26 cellular contexts compared by ENCODE assay signal in the genomic region with DNA sequence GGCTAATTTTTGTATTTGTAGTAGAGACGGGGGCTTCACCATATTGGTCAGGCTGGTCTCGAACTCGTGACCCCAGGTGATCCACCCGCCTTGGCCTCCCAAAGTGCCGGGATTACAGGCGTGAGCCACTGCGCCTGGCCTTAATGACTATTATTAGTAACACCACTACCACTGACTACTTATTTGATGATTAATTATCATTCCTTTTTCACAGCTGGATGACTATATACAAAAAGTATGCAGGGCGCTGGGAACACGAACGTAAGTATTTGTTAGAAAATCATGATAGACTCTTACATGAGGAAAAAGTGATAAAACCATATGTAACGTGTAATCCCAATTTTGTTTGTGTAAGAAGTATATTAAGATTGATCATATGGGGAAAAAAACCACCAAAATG. TPM values are rescaled to one million over a fixed set of nuclear protein-coding genes. Genes with fewer than 3 reads are reported as not detected.
DNase-seq lines count a peak whose midpoint lies in the region; ATAC-seq and TF ChIP-seq lines count a peak whose summit lies in the region.
"Had no signal": no experiment of that assay in that cellular context is flagged by ENCODE, and none has a peak within 500 bp of the region (broad histone marks: within the 10 kb centered on the region; RNA-seq: fewer than 3 reads in every experiment).

No MANE protein-coding gene starts in this region.

- H3K9me3 ChIP-seq in naive thymus-derived CD4-positive, alpha-beta T cell (ENCODE audit: control insufficient read depth in 2 of 3, low read length in 3 of 3): no peaks in the 10 kb centered on the region
- no peaks in the 10 kb centered on the region for H3K9me3 ChIP-seq in neural progenitor cell (ENCODE audit: low read depth)
- H3K9me3 ChIP-seq: ascending aorta, Caco-2, heart right ventricle, left lung, pancreas, upper lobe of left lung had no signal

- no peak overlapping the region for H3K4me2 ChIP-seq in neural progenitor cell

- peaks cover 0 to 4% (median 2%) of the 10 kb centered on the region in 3 experiments for H3K36me3 ChIP-seq in naive thymus-derived CD4-positive, alpha-beta T cell (ENCODE audit: control insufficient read depth in 2 of 3, insufficient read depth in 3 of 3, low read length in 3 of 3)
- no peaks in the 10 kb centered on the region for H3K36me3 ChIP-seq in neural progenitor cell
- H3K36me3 ChIP-seq: pancreas had no signal

- ATAC-seq in T-cell (replicated peaks in 1 of 4): no peak
- ATAC-seq in central memory CD8-positive, alpha-beta T cell (replicated peaks; ENCODE audit: extremely low read depth, poor library complexity, severe bottlenecking): no peak
- ATAC-seq in naive thymus-derived CD4-positive, alpha-beta T cell: no peak
- ATAC-seq: activated naive CD4-positive, alpha-beta T cell treated with anti-CD3 and anti-CD28 coated beads, Interleukin-2, amount 50 U/mL, for 72 hours; heart right ventricle; left lung; natural killer cell treated with Interleukin-12 subunit alpha and Interleukin-12 subunit beta and Interleukin-15 and Interleukin-18, amount 100 ng/mL, for 72 hours; pancreas; right cardiac atrium had no signal

- H3F3A ChIP-seq in neural progenitor cell (ENCODE audit: low read depth): peaks cover 19% of the 10 kb centered on the region

- intact Hi-C loops in naive thymus-derived CD4-positive, alpha-beta T cell (cut with micrococcal nuclease): loop anchor here (2.0 to 5.0 kb wide), 5 partner anchors 15 to 418 kb away; a partner anchor contains a TSS

- no peaks in the 10 kb centered on the region for H3K27me3 ChIP-seq in naive thymus-derived CD4-positive, alpha-beta T cell (ENCODE audit: control insufficient read depth in 2 of 2, insufficient read depth in 2 of 2, low read length in 2 of 2)
- H3K27me3 ChIP-seq in neural progenitor cell: no peaks in the 10 kb centered on the region
- H3K27me3 ChIP-seq: ascending aorta, heart right ventricle, left lung, pancreas, upper lobe of left lung had no signal

- H3K9me3 Mint-ChIP-seq in activated CD4-positive, alpha-beta T cell treated with anti-CD3 and anti-CD28 coated beads, Interleukin-2, amount 10 ng/mL, durations not matched to agents 7 days and 5 days: no peaks in the 10 kb centered on the region
- H3K9me3 Mint-ChIP-seq in T-cell (no peaks in the 10 kb centered on the region), neural progenitor cell (no peaks in the 10 kb centered on the region), mesothelial cell of epicardium (no peaks in the 10 kb centered on the region)
- H3K9me3 Mint-ChIP-seq in central memory CD8-positive, alpha-beta T cell: no peaks in the 10 kb centered on the region
- no peaks in the 10 kb centered on the region for H3K9me3 Mint-ChIP-seq in naive thymus-derived CD4-positive, alpha-beta T cell
- H3K9me3 Mint-ChIP-seq: activated naive CD4-positive, alpha-beta T cell treated with anti-CD3 and anti-CD28 coated beads, Interleukin-2, amount 50 U/mL, for 72 hours; natural killer cell treated with Interleukin-12 subunit alpha and Interleukin-12 subunit beta and Interleukin-15 and Interleukin-18, amount 100 ng/mL, for 72 hours had no signal

- no peaks in the 10 kb centered on the region for H3K27me3 Mint-ChIP-seq in activated CD4-positive, alpha-beta T cell treated with anti-CD3 and anti-CD28 coated beads, Interleukin-2, amount 10 ng/mL, durations not matched to agents 7 days and 5 days
- H3K27me3 Mint-ChIP-seq in T-cell (no peaks in the 10 kb centered on the region), neural progenitor cell (ENCODE audit: insufficient read depth, low read depth) (no peaks in the 10 kb centered on the region), mesothelial cell of epicardium (ENCODE audit: low read depth) (no peaks in the 10 kb centered on the region)
- no peaks in the 10 kb centered on the region for H3K27me3 Mint-ChIP-seq in central memory CD8-positive, alpha-beta T cell
- H3K27me3 Mint-ChIP-seq in naive thymus-derived CD4-positive, alpha-beta T cell: no peaks in the 10 kb centered on the region
- H3K27me3 Mint-ChIP-seq: B cell; natural killer cell treated with Interleukin-12 subunit alpha and Interleukin-12 subunit beta and Interleukin-15 and Interleukin-18, amount 100 ng/mL, for 72 hours had no signal

- H3K4me3 Mint-ChIP-seq in activated CD4-positive, alpha-beta T cell treated with anti-CD3 and anti-CD28 coated beads, Interleukin-2, amount 10 ng/mL, durations not matched to agents 7 days and 5 days: no peak overlapping the region
- H3K4me3 Mint-ChIP-seq in T-cell: no peak overlapping the region
- no peak overlapping the region for H3K4me3 Mint-ChIP-seq in central memory CD8-positive, alpha-beta T cell
- H3K4me3 Mint-ChIP-seq in naive thymus-derived CD4-positive, alpha-beta T cell: peak overlapping the region in 1 of 10 donors; percentile 15
- no peak overlapping the region for H3K4me3 Mint-ChIP-seq in neural progenitor cell
- no peak overlapping the region for H3K4me3 Mint-ChIP-seq in mesothelial cell of epicardium
- H3K4me3 Mint-ChIP-seq: B cell; natural killer cell treated with Interleukin-12 subunit alpha and Interleukin-12 subunit beta and Interleukin-15 and Interleukin-18, amount 100 ng/mL, for 72 hours had no signal

- peaks cover 44% of the 10 kb centered on the region for H3K79me2 ChIP-seq in neural progenitor cell (ENCODE audit: low read depth)

- POLR2A ChIA-PET in activated CD4-positive, alpha-beta T cell treated with anti-CD3 and anti-CD28 coated beads, Interleukin-2, amount 10 ng/mL, durations not matched to agents 7 days and 5 days (lab: Charles Lee): no interaction called here
- POLR2A ChIA-PET in T-cell (lab: Charles Lee): interaction anchor here in 1 of 2 donors (0.6 kb wide), 1 partner anchor 36 kb away, joined by 3 read pairs; no protein-coding TSS in a partner anchor
- POLR2A ChIA-PET in naive thymus-derived CD4-positive, alpha-beta T cell (lab: Charles Lee): interaction anchor here (0.7 kb wide), 1 partner anchor 39 kb away, joined by 3 read pairs; no protein-coding TSS in a partner anchor

- H3K9ac ChIP-seq in neural progenitor cell: no peak overlapping the region
- H3K9ac ChIP-seq: GM23248 had no signal

- peaks cover 59% of the 10 kb centered on the region for H3K4me1 Mint-ChIP-seq in activated CD4-positive, alpha-beta T cell treated with anti-CD3 and anti-CD28 coated beads, Interleukin-2, amount 10 ng/mL, durations not matched to agents 7 days and 5 days
- H3K4me1 Mint-ChIP-seq in T-cell (peaks cover 58 to 66% (median 60%) of the 10 kb centered on the region in 3 donors), neural progenitor cell (peaks cover 34% of the 10 kb centered on the region), mesothelial cell of epicardium (peaks cover 13% of the 10 kb centered on the region)
- peaks cover 47% of the 10 kb centered on the region for H3K4me1 Mint-ChIP-seq in central memory CD8-positive, alpha-beta T cell
- peaks cover 37 to 70% (median 64%) of the 10 kb centered on the region in 7 donors for H3K4me1 Mint-ChIP-seq in naive thymus-derived CD4-positive, alpha-beta T cell

- CTCF ChIA-PET in activated CD4-positive, alpha-beta T cell treated with anti-CD3 and anti-CD28 coated beads, Interleukin-2, amount 10 ng/mL, durations not matched to agents 7 days and 5 days (lab: Charles Lee): no interaction called here
- CTCF ChIA-PET in T-cell (lab: Charles Lee): no interaction called here
- CTCF ChIA-PET in naive thymus-derived CD4-positive, alpha-beta T cell (lab: Charles Lee): no interaction called here

- H2AFZ ChIP-seq in neural progenitor cell (replicated peaks): no peak overlapping the region
- H2AFZ ChIP-seq: GM23248 had no signal

- peak overlapping the region; percentile 5 for H3K27ac Mint-ChIP-seq in activated CD4-positive, alpha-beta T cell treated with anti-CD3 and anti-CD28 coated beads, Interleukin-2, amount 10 ng/mL, durations not matched to agents 7 days and 5 days
- H3K27ac Mint-ChIP-seq in T-cell (peak overlapping the region; percentile 69 to 83), neural progenitor cell (no peak overlapping the region), mesothelial cell of epicardium (no peak overlapping the region)
- peak overlapping the region; percentile 35 for H3K27ac Mint-ChIP-seq in central memory CD8-positive, alpha-beta T cell (ENCODE audit: low read depth)
- peak overlapping the region in 5 of 9 donors; percentile 22 to 93 (median 53) for H3K27ac Mint-ChIP-seq in naive thymus-derived CD4-positive, alpha-beta T cell
- H3K27ac Mint-ChIP-seq: B cell had no signal

- no peak overlapping the region for H3K27ac ChIP-seq in naive thymus-derived CD4-positive, alpha-beta T cell (ENCODE audit: low read depth, low read length)
- no peak overlapping the region for H3K27ac ChIP-seq in neural progenitor cell
- H3K27ac ChIP-seq: ascending aorta, GM23248, heart right ventricle, pancreas, upper lobe of left lung, WERI-Rb-1 had no signal

- no peak overlapping the region for H3K4me3 ChIP-seq in naive thymus-derived CD4-positive, alpha-beta T cell (ENCODE audit: low read length)
- no peak overlapping the region for H3K4me3 ChIP-seq in neural progenitor cell
- H3K4me3 ChIP-seq: ascending aorta, GM23248, heart right ventricle, left lung, pancreas, upper lobe of left lung had no signal

- TF ChIP-seq CTCF in neural progenitor cell (IDR thresholded peaks at IDR 0.05): no peak
- no peak for TF ChIP-seq CTCF in mesothelial cell of epicardium (IDR thresholded peaks at IDR 0.05; ENCODE audit: unreplicated experiment)

- H4K20me1 ChIP-seq in neural progenitor cell (ENCODE audit: low read depth): peaks cover 6% of the 10 kb centered on the region

- H3K36me3 Mint-ChIP-seq in activated CD4-positive, alpha-beta T cell treated with anti-CD3 and anti-CD28 coated beads, Interleukin-2, amount 10 ng/mL, durations not matched to agents 7 days and 5 days (ENCODE audit: low read depth): peaks cover 56% of the 10 kb centered on the region
- H3K36me3 Mint-ChIP-seq in T-cell (peaks cover 20% of the 10 kb centered on the region), neural progenitor cell (peaks cover 21% of the 10 kb centered on the region), mesothelial cell of epicardium (peaks cover 22% of the 10 kb centered on the region)
- H3K36me3 Mint-ChIP-seq in central memory CD8-positive, alpha-beta T cell (ENCODE audit: insufficient read depth): peaks cover 13% of the 10 kb centered on the region
- H3K36me3 Mint-ChIP-seq in naive thymus-derived CD4-positive, alpha-beta T cell: peaks cover 7 to 32% (median 14%) of the 10 kb centered on the region in 5 donors

- no peak for DNase-seq in activated CD4-positive, alpha-beta T cell treated with anti-CD3 and anti-CD28 coated beads, Interleukin-2, amount 10 ng/mL, durations not matched to agents 7 days and 5 days
- no peak for DNase-seq in activated CD4-positive, alpha-beta T cell treated with anti-CD3 and anti-CD28 coated beads, Interleukin-2, amount 50 U/mL, for 4 hours
- no peak for DNase-seq in T-cell
- DNase-seq in central memory CD8-positive, alpha-beta T cell (ENCODE audit: low spot score in 2 of 2): no peak
- DNase-seq in naive thymus-derived CD4-positive, alpha-beta T cell: no peak
- DNase-seq in AG20443 (ENCODE audit: low spot score): no peak
- DNase-seq in neural progenitor cell (ENCODE audit: low spot score): no peak
- DNase-seq in mesothelial cell of epicardium (ENCODE audit: low spot score in 2 of 2, unreplicated experiment in 2 of 2): no peak
- DNase-seq: activated CD8-positive, alpha-beta memory T cell treated with anti-CD3 and anti-CD28 coated beads for 24 hours; Caco-2; DND-41; GM23248; heart right ventricle; Karpas-422; NCI-H187; NCI-H748 treated with DMSO at 0.1 percent for 48 hours; pancreas; right cardiac atrium; SIG-M5; WERI-Rb-1 had no signal

- H3K4me1 ChIP-seq in naive thymus-derived CD4-positive, alpha-beta T cell (ENCODE audit: control insufficient read depth in 2 of 2, insufficient read depth in 2 of 2, low read length in 2 of 2): peaks cover 18 to 26% of the 10 kb centered on the region in 2 donors
- peaks cover 29% of the 10 kb centered on the region for H3K4me1 ChIP-seq in neural progenitor cell
- H3K4me1 ChIP-seq: ascending aorta, Caco-2 had no signal

RNA-seq across cellular contexts. Expression of a gene that starts 21.6 kb away (rescaled TPM):
- 10 to 100 TPM; 90.8 to 90.9 TPM for total RNA-seq in activated CD4-positive, alpha-beta T cell treated with anti-CD3 and anti-CD28 coated beads, Interleukin-2, amount 10 ng/mL, durations not matched to agents 7 days and 5 days
- total RNA-seq in T-cell: 10 to 100 TPM; 48.2 to 77.4 (median 69.4) TPM
- 100 to 1,000 TPM in 1 of 5 experiments, 10 to 100 TPM in 4; 45.3 to 140 (median 63.4) TPM for total RNA-seq in naive thymus-derived CD4-positive, alpha-beta T cell
- polyA plus RNA-seq in naive thymus-derived CD4-positive, alpha-beta T cell: 100 to 1,000 TPM; 102 to 124 TPM
- total RNA-seq in neural progenitor cell (ENCODE audit: low replicate concordance): 175 and 227 TPM in 2 replicates
- 81.8 to 85.7 TPM (median 82.6 TPM) in 3 replicates for total RNA-seq in mesothelial cell of epicardium

Comparison
In these comparisons a context has a peak if more than half of its experiments do, and no peak if none do; other contexts are left out.
1. H3K27ac Mint-ChIP-seq: peak in activated CD4-positive, alpha-beta T cell treated with anti-CD3 and anti-CD28 coated beads, Interleukin-2, amount 10 ng/mL, durations not matched to agents 7 days and 5 days (single experiment), T-cell (2 of 2), central memory CD8-positive, alpha-beta T cell (single experiment) and naive thymus-derived CD4-positive, alpha-beta T cell (5 of 9); none in neural progenitor cell (single experiment) and mesothelial cell of epicardium (single experiment).